8 cellular contexts compared by ENCODE assay signal in the genomic region with DNA sequence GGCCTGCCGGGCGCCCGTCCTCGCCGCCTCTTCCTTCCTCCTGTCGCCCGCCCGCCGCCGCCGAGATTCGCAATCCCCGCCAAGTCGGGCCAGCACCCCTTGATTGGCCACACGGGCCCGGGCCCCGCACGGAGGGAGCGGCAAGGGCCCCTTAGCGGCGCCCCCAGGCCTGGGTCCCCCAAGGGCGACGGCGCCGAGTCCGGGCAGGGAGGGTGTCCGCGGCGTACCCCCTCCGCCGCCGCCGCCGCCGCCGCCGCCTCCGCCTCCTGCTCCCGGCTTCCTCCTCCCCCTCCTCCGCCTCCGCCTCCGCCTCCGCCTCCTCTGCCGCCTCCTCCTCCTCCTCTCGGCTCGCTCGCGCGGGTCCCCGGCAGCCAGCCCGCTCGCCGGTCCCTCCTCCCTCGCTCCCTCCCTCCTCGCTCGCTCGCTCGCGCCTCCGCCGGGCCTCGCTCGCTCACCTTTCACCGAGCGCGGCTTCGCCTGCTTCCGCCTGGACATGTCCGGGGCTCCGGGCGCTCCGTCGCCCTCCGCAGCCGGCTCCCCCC. TPM values are rescaled to one million over a fixed set of nuclear protein-coding genes. Genes with fewer than 3 reads are reported as not detected.
DNase-seq lines count a peak whose midpoint lies in the region; ATAC-seq and TF ChIP-seq lines count a peak whose summit lies in the region.

No MANE protein-coding gene starts in this region.

- no peak overlapping the region for H3K4ac ChIP-seq in IMR-90 (ENCODE audit: low read depth, low read length)

- peak overlapping the region; percentile 18; the same call in 1 of the 2 replicates for H3K9ac ChIP-seq in IMR-90 (ENCODE audit: low read depth, low read length)
- H3K9ac ChIP-seq in SK-N-SH = peak overlapping the region; percentile 62; the same call in 1 of the 2 replicates

- H3K27ac Mint-ChIP-seq in activated naive CD8-positive, alpha-beta T cell treated with anti-CD3 and anti-CD28 coated beads, Interleukin-2, amount 50 U/mL, for 24 hours = no peak overlapping the region

- H3K79me2 ChIP-seq in SK-N-SH (ENCODE audit: insufficient read depth) = no peaks in the 10 kb centered on the region

- dilution Hi-C loops in IMR-90 (cut with HindIII; ENCODE audit: low sequenced_read_pairs, unreplicated experiment) = no loop called here

- no peaks in the 10 kb centered on the region for H3K79me1 ChIP-seq in IMR-90 (ENCODE audit: low read depth in 1 of 2, low read length in 2 of 2)

- H3K14ac ChIP-seq in IMR-90 (replicated peaks; ENCODE audit: low read depth, low read length) = no peak overlapping the region

- H3K9me3 ChIP-seq in IMR-90 (ENCODE audit: control insufficient read depth, insufficient read depth, low read length) = no peaks in the 10 kb centered on the region
- no peaks in the 10 kb centered on the region for H3K9me3 ChIP-seq in SK-N-SH
- no peaks in the 10 kb centered on the region for H3K9me3 ChIP-seq in ovary

- H3K9me2 ChIP-seq in SK-N-SH = no peaks in the 10 kb centered on the region

- H3K27me3 ChIP-seq in IMR-90 (ENCODE audit: control insufficient read depth, insufficient read depth, low read length) (peaks cover 66% of the 10 kb centered on the region), SK-N-SH (ENCODE audit: insufficient read depth) (peaks cover 8% of the 10 kb centered on the region), ovary (no peaks in the 10 kb centered on the region)

- H2BK5ac ChIP-seq in IMR-90 (ENCODE audit: low read depth, low read length, poor library complexity, severe bottlenecking) = no peak overlapping the region

- H3K27ac ChIP-seq in IMR-90 (ENCODE audit: insufficient read depth, low read length) (no peak overlapping the region), SK-N-SH (ENCODE audit: low read depth in 2 of 2, low read length in 1 of 2) (peak overlapping the region in 1 of 2 experiments; percentile 92; a peak in 2 of 4 replicates), ovary (peak overlapping the region; percentile 69 to 95)

- H3K4me1 Mint-ChIP-seq in activated naive CD8-positive, alpha-beta T cell treated with anti-CD3 and anti-CD28 coated beads, Interleukin-2, amount 50 U/mL, for 24 hours = peaks cover 10% of the 10 kb centered on the region

- TF ChIP-seq RAD21 in IMR-90 (IDR thresholded peaks at IDR 0.05; ENCODE audit: low read length) (no peak), SK-N-SH (IDR thresholded peaks at IDR 0.05; ENCODE audit: low read length) (no peak)

- no peak overlapping the region for H4K91ac ChIP-seq in IMR-90 (ENCODE audit: insufficient read depth, low read depth, low read length)

- TF ChIP-seq EP300 in SK-N-SH (IDR thresholded peaks at IDR 0.05; ENCODE audit: borderline replicate concordance in 1 of 2, low read depth in 1 of 2, low read length in 1 of 2) = no peak
- TF ChIP-seq EP300 in ovary (IDR thresholded peaks at IDR 0.05) = no peak

- H3K23ac ChIP-seq in IMR-90 (ENCODE audit: low read depth, low read length) = no peak overlapping the region

- no peak overlapping the region for H4K5ac ChIP-seq in IMR-90 (ENCODE audit: low read depth, low read length)

- H2BK20ac ChIP-seq in IMR-90 (ENCODE audit: low read depth, low read length) = no peak overlapping the region

- no peak overlapping the region for H2AK9ac ChIP-seq in IMR-90 (replicated peaks; ENCODE audit: low read depth, low read length, poor library complexity)

- H3K36me3 Mint-ChIP-seq in activated naive CD8-positive, alpha-beta T cell treated with anti-CD3 and anti-CD28 coated beads, Interleukin-2, amount 50 U/mL, for 24 hours (ENCODE audit: low read depth) = no peaks in the 10 kb centered on the region

- H3K9me1 ChIP-seq in IMR-90 (ENCODE audit: insufficient read depth, low read length) = no peaks in the 10 kb centered on the region

- no peak overlapping the region for H2BK15ac ChIP-seq in IMR-90 (ENCODE audit: low read depth, low read length)

- H2AFZ ChIP-seq in IMR-90 (replicated peaks; ENCODE audit: low read length, poor library complexity) (peak overlapping the region; percentile 92), SK-N-SH (ENCODE audit: low read depth) (peak overlapping the region; percentile 70; the same call in 1 of the 2 replicates)

- H3K4me3 ChIP-seq in IMR-90 (ENCODE audit: insufficient read depth, low read depth, low read length) (peak overlapping the region; percentile 71), SK-N-SH (ENCODE audit: low read depth in 2 of 2, low read length in 1 of 2) (peak overlapping the region; percentile 61 to 68), ovary (peak overlapping the region; percentile 85)

- peaks cover 2% of the 10 kb centered on the region; the same call in 1 of the 2 replicates for H3K4me1 ChIP-seq in IMR-90 (ENCODE audit: control insufficient read depth, insufficient read depth, low read length)
- peaks cover 13 to 46% of the 10 kb centered on the region in 2 experiments; a peak in 3 of 4 replicates for H3K4me1 ChIP-seq in SK-N-SH (ENCODE audit: control insufficient read depth in 1 of 2, insufficient read depth in 2 of 2, low read depth in 1 of 2, low read length in 1 of 2)
- H3K4me1 ChIP-seq in ovary (ENCODE audit: insufficient read depth) = peaks cover 4% of the 10 kb centered on the region

- H3K18ac ChIP-seq in IMR-90 (ENCODE audit: low read depth, low read length) = no peak overlapping the region

- no peak overlapping the region for H2AK5ac ChIP-seq in IMR-90 (ENCODE audit: low read depth, low read length)

- WGBS in IMR-90 (ENCODE audit: extremely low coverage in 2 of 2, insufficient read length in 1 of 2), 2 experiments = 0% methylated on average over 30 of the region's 75 CpGs; no CpG with 5 or more reads in 1 of the 2 experiments
- WGBS in SK-N-SH (ENCODE audit: low lambda C conversion rate) = under 1% methylated on average over 35 of the region's 75 CpGs
- WGBS in ovary, 3 donors = 0% methylated on average over 61 to 74 of the region's 75 CpGs

- CTCF ChIA-PET in IMR-90 (lab: Yijun Ruan, JAX) = interaction anchor here (0.6 kb wide), 1 partner anchor 436 kb away, joined by 8 read pairs; no protein-coding TSS in a partner anchor
- CTCF ChIA-PET in SK-N-SH (lab: Yijun Ruan, JAX) = interaction anchor here (0.7 to 5.1 kb wide), 7 partner anchors 32 to 447 kb away, joined by 3 to 94 read pairs (median 12); no protein-coding TSS in a partner anchor

- BruUV-seq in IMR-90 (replicated peaks; lab: Mats Ljungman, UMichigan) = no TSS peak

- H3K9me3 Mint-ChIP-seq in activated naive CD8-positive, alpha-beta T cell treated with anti-CD3 and anti-CD28 coated beads, Interleukin-2, amount 50 U/mL, for 24 hours = no peaks in the 10 kb centered on the region

- intact Hi-C loops in IMR-90 (cut with micrococcal nuclease) (loop anchor here (5.0 kb wide), 1 partner anchor 363 kb away; no protein-coding TSS in a partner anchor), Right ventricle myocardium superior (cut with DNase I) (no loop called here), ovary (cut with DNase I) (loop anchor here in 2 of 4 donors (5.0 to 10.0 kb wide), 5 partner anchors 71 to 363 kb away; no protein-coding TSS in a partner anchor)

- TF ChIP-seq CTCF in IMR-90 (conservative IDR thresholded peaks at IDR 0.05; ENCODE audit: low read depth, low read length) (no peak), SK-N-SH (IDR thresholded peaks at IDR 0.05) (no peak), ovary (IDR thresholded peaks at IDR 0.05) (no peak)

- H3K4me2 ChIP-seq in IMR-90 (ENCODE audit: low read depth, low read length) (peak overlapping the region; percentile 67), SK-N-SH (peak overlapping the region; percentile 91)

- H3K27me3 Mint-ChIP-seq in activated naive CD8-positive, alpha-beta T cell treated with anti-CD3 and anti-CD28 coated beads, Interleukin-2, amount 50 U/mL, for 24 hours = peaks cover 46% of the 10 kb centered on the region

- peak; percentile 75 for ATAC-seq in GM21423 (IDR thresholded peaks at IDR 0.05; ENCODE audit: unreplicated experiment)
- ATAC-seq in IMR-90 (ENCODE audit: low read depth) = peak; percentile 77
- peak; percentile 17 for ATAC-seq in activated naive CD8-positive, alpha-beta T cell treated with anti-CD3 and anti-CD28 coated beads, Interleukin-2, amount 50 U/mL, for 24 hours
- peak; percentile 87 for ATAC-seq in Right ventricle myocardium superior (ENCODE audit: poor library complexity)

- peak overlapping the region; percentile 29 for H3K4me3 Mint-ChIP-seq in activated naive CD8-positive, alpha-beta T cell treated with anti-CD3 and anti-CD28 coated beads, Interleukin-2, amount 50 U/mL, for 24 hours

- H3K56ac ChIP-seq in IMR-90 (ENCODE audit: extremely low read depth, insufficient read depth, low read length) = no peak overlapping the region

- in situ Hi-C loops in IMR-90 (cut with MboI; ENCODE audit: low sequenced_read_pairs) = no loop called here

- DNase-seq in CD1c-positive myeloid dendritic cell (ENCODE audit: extremely low spot score) (peak; percentile 32), IMR-90 (peak; percentile 31), SK-N-SH (peak; percentile 83), Right ventricle myocardium superior (peak; percentile 91), ovary (peak; percentile 89 to 92 (median 90)), middle frontal gyrus (ENCODE audit: extremely low spot score, low spot score) (no peak)
- peak; percentile 40 for DNase-seq in activated naive CD8-positive, alpha-beta T cell treated with anti-CD3 and anti-CD28 coated beads, Interleukin-2, amount 50 U/mL, for 24 hours

- TF ChIP-seq POLR2A in IMR-90 (IDR thresholded peaks at IDR 0.05; ENCODE audit: low read depth, low read length) = no peak
- peak; percentile 76 for TF ChIP-seq POLR2A in ovary (IDR thresholded peaks at IDR 0.05)

- H3K36me3 ChIP-seq in IMR-90 (ENCODE audit: control insufficient read depth, insufficient read depth, low read length) (no peaks in the 10 kb centered on the region), SK-N-SH (replicated peaks in 1 of 2; ENCODE audit: control insufficient read depth in 1 of 2, insufficient read depth in 2 of 2, low read length in 1 of 2) (no peaks in the 10 kb centered on the region), ovary (no peaks in the 10 kb centered on the region)

- no peaks in the 10 kb centered on the region for H3F3A ChIP-seq in SK-N-SH (replicated peaks; ENCODE audit: insufficient read depth)

- H2BK120ac ChIP-seq in IMR-90 (ENCODE audit: low read depth, low read length) = no peak overlapping the region

- no peak overlapping the region for H4K8ac ChIP-seq in IMR-90 (ENCODE audit: low read depth in 2 of 2, low read length in 2 of 2)

- POLR2A ChIA-PET in IMR-90 (lab: Charles Lee; ENCODE audit: unreplicated experiment) = no interaction called here
- POLR2A ChIA-PET in SK-N-SH (lab: Yijun Ruan, JAX) = interaction anchor here (1.0 to 1.7 kb wide), 3 partner anchors 192 to 211 kb away, joined by 3 to 6 read pairs (median 4); no protein-coding TSS in a partner anchor

- H4K20me1 ChIP-seq in IMR-90 (ENCODE audit: insufficient read depth, low read length) = no peaks in the 10 kb centered on the region; the same call in 1 of the 2 replicates
- H4K20me1 ChIP-seq in SK-N-SH (ENCODE audit: insufficient read depth) = no peaks in the 10 kb centered on the region; the same call in none of the 2 replicates

RNA-seq across cellular contexts. Expression of a gene that starts 0.6 kb away (rescaled TPM):
- total RNA-seq in IMR-90 (2012; rRNA removed) (under 0.01 TPM in 2 replicates), Right ventricle myocardium superior (8.4 TPM), ovary (10 to 100 TPM in 5 of 7 donors, 1 to 10 TPM in 2; 3.3 to 40.3 (median 23.2) TPM)
- polyA plus RNA-seq in IMR-90 (2012; rRNA removed) (0.10 and 0.17 TPM in 2 replicates), SK-N-SH (2012; rRNA removed) (1.2 and 1.9 TPM in 2 replicates), ovary (1 to 10 TPM; 4.7 to 6.0 TPM)
- 0.05 TPM in 1 of 2 replicates, not detected in the other for polyA plus RNA-seq in IMR-90 (2012; cell fraction: cytosol; rRNA removed)
- polyA plus RNA-seq in IMR-90 (2012; cell fraction: nucleus; rRNA removed; ENCODE audit: low replicate concordance) = 0.02 and 0.04 TPM in 2 replicates
- 1.3 and 3.3 TPM in 2 replicates for polyA plus RNA-seq in SK-N-SH (2012; cell fraction: cytosol; rRNA removed)
- polyA plus RNA-seq in SK-N-SH (2012; cell fraction: nucleus; rRNA removed) = 0.51 and 1.1 TPM in 2 replicates

Comparison
In these comparisons a context has a peak if more than half of its experiments do, and no peak if none do; other contexts are left out.
1. ATAC-seq: peak in every context shown above with its lines; median percentile 87 in Right ventricle myocardium superior; 77 in IMR-90; 75 in GM21423; 17 in activated naive CD8-positive, alpha-beta T cell treated with anti-CD3 and anti-CD28 coated beads, Interleukin-2, amount 50 U/mL, for 24 hours.